ENCODE assay signal across 15 cellular contexts in the genomic region with DNA sequence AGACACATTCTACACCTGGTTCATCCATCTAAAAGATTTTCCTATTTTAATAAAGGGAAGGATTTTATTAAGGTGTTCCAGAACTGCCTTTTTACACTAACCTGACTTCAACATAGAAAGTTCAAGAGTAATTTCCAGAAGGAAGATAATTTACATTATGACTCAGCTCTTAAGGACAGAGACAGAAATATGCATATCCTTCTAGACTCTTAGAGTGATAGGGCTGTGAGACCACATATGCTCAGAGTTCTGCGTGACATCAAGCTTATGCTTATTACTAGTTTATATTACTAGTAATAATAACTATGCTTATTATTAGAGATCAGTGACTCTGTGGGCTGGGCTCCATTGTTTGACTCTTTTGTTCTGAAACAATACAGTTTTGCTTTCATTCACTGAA. TPM values are rescaled to one million over a fixed set of nuclear protein-coding genes. Genes with fewer than 3 reads are reported as not detected.
DNase-seq lines count a peak whose midpoint lies in the region; ATAC-seq and TF ChIP-seq lines count a peak whose summit lies in the region.
"Had no signal": no experiment of that assay in that cellular context is flagged by ENCODE, and none has a peak within 500 bp of the region (broad histone marks: within the 10 kb centered on the region; RNA-seq: fewer than 3 reads in every experiment).

No MANE protein-coding gene starts in this region.

- CTCF ChIA-PET in PC-9 (lab: Charles Lee), result no interaction called here

- peak; percentile 19 for DNase-seq in ELR (ENCODE audit: low read depth)
- DNase-seq in NCI-H69 (lab: John Stamatoyannopoulos, UW), result peak; percentile 63
- peak; percentile 8 for DNase-seq in astrocyte of the spinal cord (ENCODE audit: low read depth, low spot score)
- DNase-seq in mesenchymal stem cell, result peak; percentile 22
- no peak for DNase-seq in PC-9
- DNase-seq in hepatocyte (ENCODE audit: low spot score), result no peak
- DNase-seq: KBM-7, NCI-H1417 treated with DMSO at 0.1 percent for 48 hours, NCI-H446 treated with DMSO at 0.1 percent for 48 hours, SHP77 treated with DMSO at 0.1 percent for 48 hours, SK-N-SH, T-cell had no signal

- H2AFZ ChIP-seq in mesenchymal stem cell (ENCODE audit: low read depth, low read length) (no peak overlapping the region), PC-9 (no peak overlapping the region), hepatocyte (no peak overlapping the region)

- no peak overlapping the region for H3K14ac ChIP-seq in mesenchymal stem cell (ENCODE audit: low read length in 2 of 2)

- H3K4me1 ChIP-seq in mesenchymal stem cell (ENCODE audit: control insufficient read depth, insufficient read depth, low read depth, low read length) (peaks cover 4% of the 10 kb centered on the region), PC-9 (replicated peaks; ENCODE audit: insufficient read depth) (peaks cover 15% of the 10 kb centered on the region), hepatocyte (ENCODE audit: insufficient read depth) (peaks cover 6% of the 10 kb centered on the region)

- in situ Hi-C loops in astrocyte of the spinal cord (cut with HindIII; ENCODE audit: low sequenced_read_pairs), result no loop called here

- peaks cover 0 to 5% of the 10 kb centered on the region in 2 experiments for H3K27me3 ChIP-seq in mesenchymal stem cell (ENCODE audit: control insufficient read depth in 1 of 2, insufficient read depth in 1 of 2, low read length in 2 of 2)
- no peaks in the 10 kb centered on the region for H3K27me3 ChIP-seq in PC-9 (ENCODE audit: insufficient read depth, low read depth)
- H3K27me3 ChIP-seq in hepatocyte, result no peaks in the 10 kb centered on the region

- H2BK12ac ChIP-seq in mesenchymal stem cell (ENCODE audit: low read length in 2 of 2), result no peak overlapping the region

- WGBS in mesenchymal stem cell, result no CpG with 5 or more reads among the region's 1 CpG
- WGBS in hepatocyte (ENCODE audit: low lambda C conversion rate, missing lambda C conversion rate), result 88% methylated on average over 1 of the region's 1 CpG

- H2AK5ac ChIP-seq in mesenchymal stem cell (ENCODE audit: low read length, severe bottlenecking), result no peak overlapping the region

- no peak overlapping the region for H3K4me3 ChIP-seq in astrocyte of the spinal cord (ENCODE audit: low read depth, low read length)
- no peak overlapping the region for H3K4me3 ChIP-seq in mesenchymal stem cell (ENCODE audit: insufficient read depth in 1 of 2, low read depth in 1 of 2, low read length in 2 of 2)
- H3K4me3 ChIP-seq in PC-9, result no peak overlapping the region
- H3K4me3 ChIP-seq in hepatocyte, result no peak overlapping the region

- H2BK5ac ChIP-seq in mesenchymal stem cell (ENCODE audit: low read depth, low read length, poor library complexity, severe bottlenecking), result no peak overlapping the region

- no peak overlapping the region for H3K4ac ChIP-seq in mesenchymal stem cell (ENCODE audit: low read depth in 1 of 2, low read length in 2 of 2)

- BruUV-seq in PC-9 (replicated peaks; lab: Mats Ljungman, UMichigan), result no TSS peak

- no peaks in the 10 kb centered on the region for H3K36me3 ChIP-seq in mesenchymal stem cell (ENCODE audit: control insufficient read depth in 1 of 2, insufficient read depth in 2 of 2, low read depth in 1 of 2, low read length in 2 of 2)
- no peaks in the 10 kb centered on the region for H3K36me3 ChIP-seq in PC-9 (ENCODE audit: low read depth)
- no peaks in the 10 kb centered on the region for H3K36me3 ChIP-seq in hepatocyte (replicated peaks; ENCODE audit: insufficient read depth, low read depth)

- no peak overlapping the region for H3K9ac ChIP-seq in mesenchymal stem cell (ENCODE audit: low read length)
- H3K9ac ChIP-seq: SK-N-SH had no signal

- ATAC-seq in GM18907 (IDR thresholded peaks at IDR 0.05; ENCODE audit: unreplicated experiment), result no peak
- ATAC-seq: T-cell had no signal

- no peak overlapping the region for H3K18ac ChIP-seq in mesenchymal stem cell (ENCODE audit: low read depth in 1 of 2, low read length in 2 of 2)

- peaks cover 5% of the 10 kb centered on the region for H3K79me1 ChIP-seq in mesenchymal stem cell (replicated peaks; ENCODE audit: low read length, poor library complexity, severe bottlenecking)

- H3K9me2 ChIP-seq in PC-9 (ENCODE audit: insufficient read depth) (no peaks in the 10 kb centered on the region), hepatocyte (replicated peaks; ENCODE audit: insufficient read depth) (no peaks in the 10 kb centered on the region)
- H3K9me2 ChIP-seq: SK-N-SH had no signal

- H3K4me2 ChIP-seq in mesenchymal stem cell (ENCODE audit: low read length, poor library complexity, severe bottlenecking), result no peak overlapping the region
- H3K4me2 ChIP-seq in PC-9, result no peak overlapping the region
- no peak overlapping the region for H3K4me2 ChIP-seq in hepatocyte
- H3K4me2 ChIP-seq: SK-N-SH had no signal

- H3K27ac ChIP-seq in mesenchymal stem cell (ENCODE audit: low read length, poor library complexity, severe bottlenecking) (no peak overlapping the region), PC-9 (no peak overlapping the region), hepatocyte (no peak overlapping the region)

- H4K20me1 ChIP-seq in PC-9 (ENCODE audit: insufficient read depth) (no peaks in the 10 kb centered on the region), hepatocyte (ENCODE audit: insufficient read depth, poor library complexity, severe bottlenecking) (no peaks in the 10 kb centered on the region)

- H3K9me3 ChIP-seq in mesenchymal stem cell (ENCODE audit: control insufficient read depth, low read length), result no peaks in the 10 kb centered on the region
- H3K9me3 ChIP-seq in PC-9 (ENCODE audit: insufficient read depth, low read depth), result no peaks in the 10 kb centered on the region
- no peaks in the 10 kb centered on the region for H3K9me3 ChIP-seq in hepatocyte (ENCODE audit: low read depth)
- H3K9me3 ChIP-seq: SK-N-SH had no signal

- no peak overlapping the region for H4K8ac ChIP-seq in mesenchymal stem cell (ENCODE audit: low read length)

- H3F3A ChIP-seq in PC-9 (ENCODE audit: insufficient read depth, low read depth), result peaks cover 4% of the 10 kb centered on the region; the same call in 1 of the 2 replicates

- H2BK120ac ChIP-seq in mesenchymal stem cell (ENCODE audit: low read depth, low read length), result no peak overlapping the region

- POLR2A ChIA-PET in PC-9 (lab: Charles Lee; ENCODE audit: unreplicated experiment), result no interaction called here

- H3K79me2 ChIP-seq in PC-9 (ENCODE audit: low read depth), result no peaks in the 10 kb centered on the region
- H3K79me2 ChIP-seq in hepatocyte, result peaks cover 3% of the 10 kb centered on the region

- no peak for TF ChIP-seq CTCF in astrocyte of the spinal cord (IDR thresholded peaks at IDR 0.05; ENCODE audit: low read depth, low read length)
- TF ChIP-seq CTCF in PC-9 (conservative IDR thresholded peaks at IDR 0.05), result no peak
- TF ChIP-seq CTCF in hepatocyte (IDR thresholded peaks at IDR 0.05; ENCODE audit: poor library complexity), result no peak

- H4K91ac ChIP-seq in mesenchymal stem cell (ENCODE audit: low read length), result no peak overlapping the region

- no peak overlapping the region for H2BK15ac ChIP-seq in mesenchymal stem cell (ENCODE audit: low read depth, poor library complexity, severe bottlenecking)

- no peak overlapping the region for H3K23ac ChIP-seq in mesenchymal stem cell (ENCODE audit: low read length in 2 of 2)

- intact Hi-C loops in PC-9 (cut with micrococcal nuclease; ENCODE audit: unreplicated experiment), result no loop called here

RNA-seq across cellular contexts. Expression of a gene that starts 4.6 kb away (rescaled TPM):
- polyA plus RNA-seq in mesenchymal stem cell (2013, experiment 1 of 2), result 6.3 TPM
- 6.7 TPM for polyA plus RNA-seq in mesenchymal stem cell (2013, experiment 2 of 2)
- total RNA-seq in PC-9 (2021) (6.1 and 6.9 TPM in 2 replicates), hepatocyte (25.6 and 29.6 TPM in 2 replicates)
- 17.3 and 17.7 TPM in 2 replicates for polyA plus RNA-seq in hepatocyte
- total RNA-seq: Daoy, RPMI7951 had no signal

Comparison
In these comparisons a context has a peak if more than half of its experiments do, and no peak if none do; other contexts are left out.
1. DNase-seq: peak in ELR (single experiment), NCI-H69 (single experiment), astrocyte of the spinal cord (single experiment) and mesenchymal stem cell (single experiment); none in PC-9 (0 of 2) and hepatocyte (single experiment).